Comparison of ENCODE assay signal across 10 cellular contexts in the genomic region with DNA sequence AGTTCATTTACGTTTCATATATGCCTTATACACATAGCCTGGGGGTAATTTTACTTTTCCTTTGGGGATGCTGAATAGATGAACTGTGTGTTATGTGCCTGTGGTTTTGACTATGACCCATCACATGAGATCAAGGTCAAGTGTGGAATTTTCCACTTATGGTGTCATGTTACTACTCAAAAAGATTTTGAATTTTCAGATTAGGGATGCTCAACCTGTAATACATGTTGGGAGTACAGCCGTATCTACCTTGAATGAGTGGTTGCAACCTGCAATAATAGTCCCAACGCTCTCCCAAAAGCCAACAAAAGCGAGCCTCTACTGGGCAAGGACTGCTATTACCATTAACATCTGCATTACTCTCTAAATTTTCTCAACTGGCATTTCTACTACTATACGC.
DNase-seq lines count a peak whose midpoint lies in the region; ATAC-seq and TF ChIP-seq lines count a peak whose summit lies in the region.
"Had no signal": no experiment of that assay in that cellular context is flagged by ENCODE, and none has a peak within 500 bp of the region (broad histone marks: within the 10 kb centered on the region; RNA-seq: fewer than 3 reads in every experiment).

No MANE protein-coding gene starts in this region.

- H3K79me2 ChIP-seq in mammary epithelial cell (ENCODE audit: insufficient read depth, low read length), result peaks cover 76% of the 10 kb centered on the region

- no peak overlapping the region for H2AFZ ChIP-seq in mammary epithelial cell (ENCODE audit: low read depth, low read length)

- in situ Hi-C loops in mammary epithelial cell (cut with MboI; ENCODE audit: low sequenced_read_pairs in 2 of 2), result no loop called here

- ATAC-seq in RWPE2 (ENCODE audit: low read depth) (peak; percentile 27; the same call in 2 of the 3 replicates), foreskin keratinocyte (peak; percentile 44), GM18861 (IDR thresholded peaks at IDR 0.05; ENCODE audit: unreplicated experiment) (no peak)

- DNase-seq in mammary epithelial cell (peak; percentile 21), MCF 10A (ENCODE audit: unreplicated experiment) (no peak), RWPE2 (ENCODE audit: low spot score) (no peak), foreskin keratinocyte (peak in 1 of 2 donors; percentile 35), type B pancreatic cell (ENCODE audit: extremely low spot score, unreplicated experiment) (no peak), ureter (ENCODE audit: low spot score) (no peak), KG1 (lab: John Stamatoyannopoulos, UW) (no peak)
- DNase-seq: testis had no signal

- no peak overlapping the region for H3K27ac ChIP-seq in mammary epithelial cell (ENCODE audit: insufficient read depth, low read depth, low read length)
- H3K27ac ChIP-seq in RWPE2 (ENCODE audit: poor library complexity, severe bottlenecking), result no peak overlapping the region
- no peak overlapping the region for H3K27ac ChIP-seq in foreskin keratinocyte
- H3K27ac ChIP-seq: HL-60 had no signal

- H3K4me2 ChIP-seq in mammary epithelial cell (ENCODE audit: insufficient read depth, low read depth, low read length), result no peak overlapping the region

- no peak overlapping the region for H3K4me3 ChIP-seq in mammary epithelial cell (replicated peaks in 1 of 3; ENCODE audit: insufficient read depth in 1 of 3, low read depth in 2 of 3, low read length in 3 of 3)
- no peak overlapping the region for H3K4me3 ChIP-seq in RWPE2 (ENCODE audit: severe bottlenecking)
- H3K4me3 ChIP-seq: testis had no signal

- H3K9me3 Mint-ChIP-seq in MCF 10A (ENCODE audit: unreplicated experiment) (no peaks in the 10 kb centered on the region), type B pancreatic cell (no peaks in the 10 kb centered on the region)

- dilution Hi-C loops in mammary epithelial cell (cut with HindIII; ENCODE audit: low sequenced_read_pairs), result no loop called here

- POLR2A ChIA-PET in MCF 10A (lab: Yijun Ruan, JAX), result no interaction called here

- BruUV-seq in mammary epithelial cell (replicated peaks; lab: Mats Ljungman, UMichigan), result TSS peak; percentile 4
- no TSS peak for BruUV-seq in MCF 10A (replicated peaks; lab: Mats Ljungman, UMichigan)

- H3K4me1 Mint-ChIP-seq in MCF 10A (ENCODE audit: insufficient read depth, unreplicated experiment) (peaks cover 22% of the 10 kb centered on the region), type B pancreatic cell (ENCODE audit: unreplicated experiment) (peaks cover 23% of the 10 kb centered on the region)

- TF ChIP-seq CTCF in mammary epithelial cell (conservative IDR thresholded peaks at IDR 0.05 in 1 of 2, IDR thresholded peaks at IDR 0.05 in 1 of 2; ENCODE audit: extremely low read depth in 1 of 2, insufficient read depth in 1 of 2, low read depth in 1 of 2, low read length in 2 of 2), result peak in 1 of 2 donors; percentile 16
- no peak for TF ChIP-seq CTCF in MCF 10A (IDR thresholded peaks at IDR 0.05; ENCODE audit: unreplicated experiment)
- TF ChIP-seq CTCF in RWPE2 (IDR thresholded peaks at IDR 0.05; ENCODE audit: poor library complexity, severe bottlenecking), result no peak
- peak; percentile 29 for TF ChIP-seq CTCF in foreskin keratinocyte (conservative IDR thresholded peaks at IDR 0.05)
- TF ChIP-seq CTCF in type B pancreatic cell (conservative IDR thresholded peaks at IDR 0.05), result peak; percentile 50

- no peak overlapping the region for H3K9ac ChIP-seq in mammary epithelial cell (ENCODE audit: insufficient read depth, low read length)

- H3K36me3 Mint-ChIP-seq in MCF 10A (ENCODE audit: insufficient read depth, unreplicated experiment) (peaks cover 97% of the 10 kb centered on the region), type B pancreatic cell (peaks cover 59% of the 10 kb centered on the region)

- H3K27me3 ChIP-seq in mammary epithelial cell (ENCODE audit: insufficient read depth, low read length) (no peaks in the 10 kb centered on the region), RWPE2 (ENCODE audit: insufficient read depth, poor library complexity, severe bottlenecking) (no peaks in the 10 kb centered on the region), foreskin keratinocyte (no peaks in the 10 kb centered on the region)
- H3K27me3 ChIP-seq: testis had no signal

- 67% methylated on average over 5 of the region's 5 CpGs for WGBS in mammary epithelial cell (ENCODE audit: low coverage, missing lambda C conversion rate)

- intact Hi-C loops in mammary epithelial cell (cut with micrococcal nuclease), result no loop called here
- intact Hi-C loops in MCF 10A (cut with micrococcal nuclease), result no loop called here

- H4K20me1 ChIP-seq in mammary epithelial cell (ENCODE audit: insufficient read depth, low read length), result no peaks in the 10 kb centered on the region

- H3K36me3 ChIP-seq in mammary epithelial cell (ENCODE audit: insufficient read depth, low read length) (peaks cover 21% of the 10 kb centered on the region), RWPE2 (ENCODE audit: low read depth) (peaks cover 92% of the 10 kb centered on the region)

- H3K27ac Mint-ChIP-seq in MCF 10A (ENCODE audit: low read depth, unreplicated experiment) (no peak overlapping the region), type B pancreatic cell (peak overlapping the region; percentile 61)

- CTCF ChIA-PET in mammary epithelial cell (lab: Charles Lee; ENCODE audit: low non-redundant PET) (no interaction called here), MCF 10A (lab: Yijun Ruan, JAX) (interaction anchor here (0.5 to 0.6 kb wide), 2 partner anchors 17 to 33 kb away, joined by 3 read pairs; no protein-coding TSS in a partner anchor)

- no peaks in the 10 kb centered on the region for H3K9me3 ChIP-seq in mammary epithelial cell (replicated peaks; ENCODE audit: insufficient read depth, low read length)
- no peaks in the 10 kb centered on the region for H3K9me3 ChIP-seq in RWPE2 (ENCODE audit: severe bottlenecking)
- H3K9me3 ChIP-seq: testis had no signal

- H3K4me1 ChIP-seq in mammary epithelial cell (ENCODE audit: insufficient read depth, low read length) (peaks cover 9% of the 10 kb centered on the region), RWPE2 (ENCODE audit: insufficient read depth, poor library complexity, severe bottlenecking) (peaks cover 10% of the 10 kb centered on the region), foreskin keratinocyte (peaks cover 5% of the 10 kb centered on the region)

- H3K27me3 Mint-ChIP-seq in MCF 10A (ENCODE audit: insufficient read depth, unreplicated experiment) (no peaks in the 10 kb centered on the region), type B pancreatic cell (no peaks in the 10 kb centered on the region)

- H3K4me3 Mint-ChIP-seq in MCF 10A (ENCODE audit: unreplicated experiment) (no peak overlapping the region), type B pancreatic cell (no peak overlapping the region)

Comparison
In these comparisons a context has a peak if more than half of its experiments do, and no peak if none do; other contexts are left out.
1. CTCF ChIP-seq: peak in foreskin keratinocyte (single experiment) and type B pancreatic cell (single experiment); none in MCF 10A (single experiment) and RWPE2 (single experiment).